ENCODE assay signal across 2 cellular contexts in the genomic region with DNA sequence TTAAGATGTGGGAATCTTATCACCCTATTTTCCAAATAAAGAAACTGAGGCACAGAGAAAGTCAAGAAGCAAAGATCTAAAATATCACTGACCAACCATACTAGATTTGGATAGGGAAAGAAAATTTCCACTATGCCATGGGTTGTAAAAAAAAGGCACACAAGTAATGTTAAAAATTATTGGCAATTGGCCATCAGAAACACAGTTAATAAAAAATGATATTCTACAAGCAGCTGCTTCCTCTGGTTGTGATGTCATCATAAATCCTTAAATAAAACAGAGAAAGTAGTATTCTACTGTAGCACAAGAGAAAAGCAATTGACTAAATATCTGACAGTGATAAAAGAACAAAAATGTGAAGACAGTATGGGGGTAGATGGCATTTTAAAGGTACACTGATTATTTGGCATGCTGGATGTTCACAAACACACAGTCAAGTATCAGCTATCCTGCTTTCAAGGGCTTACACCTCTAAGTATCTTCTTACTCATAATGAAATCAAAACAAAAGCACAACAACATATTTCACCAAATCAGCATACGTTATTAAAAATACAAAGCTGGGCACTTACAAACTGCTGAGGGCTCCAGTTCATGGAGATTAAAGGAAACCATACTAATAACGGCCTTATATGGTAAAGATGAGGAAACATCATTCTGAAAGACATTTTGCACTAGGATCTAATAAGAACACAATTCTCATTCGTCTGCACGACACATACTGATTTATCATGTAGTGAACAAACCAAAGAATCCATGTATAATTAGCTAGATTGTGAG.
TF ChIP-seq lines count a peak whose summit lies in the region.

No MANE protein-coding gene starts in this region.

TF ChIP-seq in HepG2, 621 proteins besides CTCF, POLR2A, EP300 and RAD21:
- TF ChIP-seq SRF (IDR thresholded peaks at IDR 0.05; ENCODE audit: low read depth, low read length) (peak; percentile 57), PHF8 (CRISPR knock-in tag; IDR thresholded peaks at IDR 0.05) (no peak), ATF7 (IDR thresholded peaks at IDR 0.05) (0 out of 2 replicates have a peak, but pooled peaks have one; percentile 22), ATF7 (CRISPR knock-in tag; IDR thresholded peaks at IDR 0.05) (no peak), CREB1 (IDR thresholded peaks at IDR 0.05) (peak; percentile 40; the same call in 1 of the 2 replicates), CREB1 (CRISPR knock-in tag; IDR thresholded peaks at IDR 0.05) (no peak)

TF ChIP-seq in neural cell, 6 proteins besides CTCF, POLR2A, EP300 and RAD21:
- TF ChIP-seq TAF1 (IDR thresholded peaks at IDR 0.05; ENCODE audit: low read depth) (no peak), EZH2 (IDR thresholded peaks at IDR 0.05; ENCODE audit: borderline replicate concordance, insufficient read depth, low read length, poor library complexity, severe bottlenecking) (no peak), SMC3 (conservative IDR thresholded peaks at IDR 0.05; ENCODE audit: poor library complexity) (no peak), POLR2AphosphoS5 (IDR thresholded peaks at IDR 0.05) (no peak), MXI1 (conservative IDR thresholded peaks at IDR 0.05; ENCODE audit: poor library complexity, severe bottlenecking) (no peak)
- TF ChIP-seq, protein P1, sequence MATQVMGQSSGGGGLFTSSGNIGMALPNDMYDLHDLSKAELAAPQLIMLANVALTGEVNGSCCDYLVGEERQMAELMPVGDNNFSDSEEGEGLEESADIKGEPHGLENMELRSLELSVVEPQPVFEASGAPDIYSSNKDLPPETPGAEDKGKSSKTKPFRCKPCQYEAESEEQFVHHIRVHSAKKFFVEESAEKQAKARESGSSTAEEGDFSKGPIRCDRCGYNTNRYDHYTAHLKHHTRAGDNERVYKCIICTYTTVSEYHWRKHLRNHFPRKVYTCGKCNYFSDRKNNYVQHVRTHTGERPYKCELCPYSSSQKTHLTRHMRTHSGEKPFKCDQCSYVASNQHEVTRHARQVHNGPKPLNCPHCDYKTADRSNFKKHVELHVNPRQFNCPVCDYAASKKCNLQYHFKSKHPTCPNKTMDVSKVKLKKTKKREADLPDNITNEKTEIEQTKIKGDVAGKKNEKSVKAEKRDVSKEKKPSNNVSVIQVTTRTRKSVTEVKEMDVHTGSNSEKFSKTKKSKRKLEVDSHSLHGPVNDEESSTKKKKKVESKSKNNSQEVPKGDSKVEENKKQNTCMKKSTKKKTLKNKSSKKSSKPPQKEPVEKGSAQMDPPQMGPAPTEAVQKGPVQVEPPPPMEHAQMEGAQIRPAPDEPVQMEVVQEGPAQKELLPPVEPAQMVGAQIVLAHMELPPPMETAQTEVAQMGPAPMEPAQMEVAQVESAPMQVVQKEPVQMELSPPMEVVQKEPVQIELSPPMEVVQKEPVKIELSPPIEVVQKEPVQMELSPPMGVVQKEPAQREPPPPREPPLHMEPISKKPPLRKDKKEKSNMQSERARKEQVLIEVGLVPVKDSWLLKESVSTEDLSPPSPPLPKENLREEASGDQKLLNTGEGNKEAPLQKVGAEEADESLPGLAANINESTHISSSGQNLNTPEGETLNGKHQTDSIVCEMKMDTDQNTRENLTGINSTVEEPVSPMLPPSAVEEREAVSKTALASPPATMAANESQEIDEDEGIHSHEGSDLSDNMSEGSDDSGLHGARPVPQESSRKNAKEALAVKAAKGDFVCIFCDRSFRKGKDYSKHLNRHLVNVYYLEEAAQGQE (IDR thresholded peaks at IDR 0.05; ENCODE audit: borderline replicate concordance), result no peak
TF ChIP-seq in neural cell: peak in this region for 0.
